Comparison of ENCODE assay signal across 1 cellular context in genomic region chr11:9613118-9613829, GRCh38.
TF ChIP-seq lines count a peak whose summit lies in the region.

No MANE protein-coding gene starts in this region.

TF ChIP-seq in K562, 482 proteins besides CTCF, POLR2A, EP300 and RAD21 (continued from another document and continues in another):
- no peak for TF ChIP-seq RREB1 (CRISPR knock-in tag; IDR thresholded peaks at IDR 0.05)
- no peak for TF ChIP-seq PPARD (CRISPR knock-in tag; IDR thresholded peaks at IDR 0.05)
- no peak for TF ChIP-seq ILF3 (IDR thresholded peaks at IDR 0.05; ENCODE audit: borderline replicate concordance)
- no peak for TF ChIP-seq NR4A1 (CRISPR knock-in tag; IDR thresholded peaks at IDR 0.05)
- no peak for TF ChIP-seq NR4A1 (tag; IDR thresholded peaks at IDR 0.05)
- peak; percentile 41 for TF ChIP-seq MAFF (IDR thresholded peaks at IDR 0.05; ENCODE audit: low read length)
- no peak for TF ChIP-seq DIDO1 (tag; IDR thresholded peaks at IDR 0.05; ENCODE audit: low read depth)
- TF ChIP-seq ZNF398 (CRISPR knock-in tag; IDR thresholded peaks at IDR 0.05) = no peak
- peak; percentile 82 for TF ChIP-seq POLR2G (IDR thresholded peaks at IDR 0.05; ENCODE audit: low read depth, low read length)
- no peak for TF ChIP-seq KLF6 (CRISPR knock-in tag; IDR thresholded peaks at IDR 0.05; ENCODE audit: borderline replicate concordance)
- 0 out of 2 replicates have a peak, but pooled peaks have one; percentile 8 for TF ChIP-seq USF1 (CRISPR knock-in tag; IDR thresholded peaks at IDR 0.05)
- TF ChIP-seq HDAC3 (IDR thresholded peaks at IDR 0.05; ENCODE audit: borderline replicate concordance, partially characterized antibody) = peak; percentile 68
- TF ChIP-seq E2F4 (CRISPR knock-in tag; IDR thresholded peaks at IDR 0.05; ENCODE audit: low read depth) = no peak
- TF ChIP-seq HMGXB4 (CRISPR knock-in tag; IDR thresholded peaks at IDR 0.05) = peak; percentile 70; the same call in 1 of the 2 replicates
- TF ChIP-seq HES1 (IDR thresholded peaks at IDR 0.05; ENCODE audit: low read depth) = no peak
- TF ChIP-seq ZNF507 (tag; conservative IDR thresholded peaks at IDR 0.05) = no peak
- TF ChIP-seq ATF2 (CRISPR knock-in tag; IDR thresholded peaks at IDR 0.05) = peak; percentile 87; the same call in 1 of the 2 replicates
- no peak for TF ChIP-seq CHCHD3 (CRISPR knock-in tag; IDR thresholded peaks at IDR 0.05)
- TF ChIP-seq ZFP30 (CRISPR knock-in tag; IDR thresholded peaks at IDR 0.05; ENCODE audit: borderline replicate concordance) = no peak
- 0 out of 2 replicates have a peak, but pooled peaks have one; percentile 15 for TF ChIP-seq MAFG (tag; conservative IDR thresholded peaks at IDR 0.05)
- no peak for TF ChIP-seq DNMT1 (IDR thresholded peaks at IDR 0.05)
- no peak for TF ChIP-seq SREBF1 (IDR thresholded peaks at IDR 0.05; ENCODE audit: borderline replicate concordance, low read depth, low read length)
- no peak for TF ChIP-seq SMARCA5 (IDR thresholded peaks at IDR 0.05)
- peak; percentile 33; the same call in 1 of the 2 replicates for TF ChIP-seq LEF1 (IDR thresholded peaks at IDR 0.05)
- TF ChIP-seq BRF2 (IDR thresholded peaks at IDR 0.05; ENCODE audit: borderline replicate concordance, insufficient read depth, insufficient read length) = no peak
- TF ChIP-seq TOE1 (IDR thresholded peaks at IDR 0.05; ENCODE audit: borderline replicate concordance) = no peak
- TF ChIP-seq TOE1 (CRISPR knock-in tag; IDR thresholded peaks at IDR 0.05; ENCODE audit: borderline replicate concordance, low read depth) = no peak
- no peak for TF ChIP-seq CEBPB (tag; IDR thresholded peaks at IDR 0.05)
- TF ChIP-seq ZNF561 (CRISPR knock-in tag; conservative IDR thresholded peaks at IDR 0.05) = no peak
- TF ChIP-seq BDP1 (IDR thresholded peaks at IDR 0.05; ENCODE audit: insufficient read depth, insufficient read length) = no peak
- TF ChIP-seq IRF9 (tag; IDR thresholded peaks at IDR 0.05) = no peak
- no peak for TF ChIP-seq LCOR (CRISPR knock-in tag; IDR thresholded peaks at IDR 0.05)
- TF ChIP-seq PTRF (tag; IDR thresholded peaks at IDR 0.05) = no peak
- TF ChIP-seq MCM3 (IDR thresholded peaks at IDR 0.05) = no peak
- TF ChIP-seq TAF1 (IDR thresholded peaks at IDR 0.05; ENCODE audit: control insufficient read depth, extremely low read depth, insufficient read depth, low read length, severe bottlenecking) = peak; percentile 77
- TF ChIP-seq ZNF57 (CRISPR knock-in tag; IDR thresholded peaks at IDR 0.05) = no peak
- no peak for TF ChIP-seq TRIM24 (IDR thresholded peaks at IDR 0.05)
- no peak for TF ChIP-seq BRF1 (IDR thresholded peaks at IDR 0.05; ENCODE audit: borderline replicate concordance, extremely low read depth, insufficient read length)
- TF ChIP-seq THAP7 (CRISPR knock-in tag; IDR thresholded peaks at IDR 0.05) = 0 out of 2 replicates have a peak, but pooled peaks have one; percentile 23
- no peak for TF ChIP-seq PATZ1 (CRISPR knock-in tag; IDR thresholded peaks at IDR 0.05; ENCODE audit: borderline replicate concordance)
- peak; percentile 70; the same call in 1 of the 2 replicates for TF ChIP-seq ZNF511 (CRISPR knock-in tag; IDR thresholded peaks at IDR 0.05)
- TF ChIP-seq ZNF24 (IDR thresholded peaks at IDR 0.05) = no peak
